In the genomic region with DNA sequence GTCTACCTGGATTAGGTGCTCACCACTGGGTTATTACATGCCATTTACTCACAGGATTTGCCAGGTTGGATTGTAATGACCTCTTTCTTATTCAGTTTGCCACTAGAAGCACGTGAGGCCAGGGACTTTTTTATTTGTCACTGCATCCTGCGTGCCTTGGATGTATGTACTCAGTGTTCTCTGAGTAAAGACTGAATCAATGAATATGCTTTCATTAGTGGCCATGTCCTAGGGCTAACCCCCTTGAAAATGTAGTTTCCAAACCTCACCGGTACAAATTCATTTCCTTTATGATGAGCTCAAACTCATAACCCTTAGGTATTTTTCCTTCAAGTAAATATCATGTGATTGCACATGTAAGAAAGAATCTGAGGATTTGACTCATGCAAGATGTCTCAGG, we compare ENCODE assay signal across 31 cellular contexts. TPM values are rescaled to one million over a fixed set of nuclear protein-coding genes. Genes with fewer than 3 reads are reported as not detected.
"Had no signal": no experiment of that assay in that cellular context is flagged by ENCODE, and none has a peak within 500 bp of the region (broad histone marks: within the 10 kb centered on the region; RNA-seq: fewer than 3 reads in every experiment).

No MANE protein-coding gene starts in this region.

- FAIRE-seq: astrocyte, K562, TTC549 had no signal

- H3K4me3 ChIP-seq: K562 had no signal

- DNase-seq: activated B cell treated with CpG ODN at 0.5 μM for 24 hours; activated CD4-positive, alpha-beta memory T cell treated with anti-CD3 and anti-CD28 coated beads for 36 hours; activated CD4-positive, alpha-beta T cell treated with anti-CD3 and anti-CD28 coated beads for 1 hour; activated CD4-positive, alpha-beta T cell treated with anti-CD3 and anti-CD28 coated beads, Interleukin-2, amount 10 ng/mL, durations not matched to agents 24 days and 14 days; activated CD8-positive, alpha-beta memory T cell treated with anti-CD3 and anti-CD28 coated beads for 24 hours; activated gamma-delta T cell; activated naive CD4-positive, alpha-beta T cell treated with anti-CD3 and anti-CD28 coated beads for 36 hours; activated T-cell treated with anti-CD3 and anti-CD28 coated beads, Interleukin-2, amount 50 U/mL, for 4 hours; amygdala; caudate nucleus; Karpas-422; NCI-H146; NCI-H2029; NCI-H2107; NCI-H2171 treated with DMSO at 0.1 percent for 48 hours; NCI-H226; NCI-H526; NCI-H82; SHP77 treated with DMSO at 0.1 percent for 48 hours; T-cell; T-helper 2 cell; T1000 had no signal

- H3K27me3 Mint-ChIP-seq: activated B cell treated with CpG ODN at 0.5 μM for 24 hours; activated CD4-positive, alpha-beta memory T cell treated with anti-CD3 and anti-CD28 coated beads for 36 hours; activated CD4-positive, alpha-beta T cell treated with anti-CD3 and anti-CD28 coated beads, Interleukin-2, amount 10 ng/mL, durations not matched to agents 24 days and 14 days; activated naive CD8-positive, alpha-beta T cell; T-cell had no signal

- H3K9me3 Mint-ChIP-seq: activated B cell treated with CpG ODN at 0.5 μM for 24 hours; activated CD4-positive, alpha-beta memory T cell treated with anti-CD3 and anti-CD28 coated beads for 36 hours; activated CD4-positive, alpha-beta T cell treated with anti-CD3 and anti-CD28 coated beads, Interleukin-2, amount 10 ng/mL, durations not matched to agents 24 days and 14 days; activated naive CD4-positive, alpha-beta T cell treated with anti-CD3 and anti-CD28 coated beads for 36 hours; activated T-cell treated with anti-CD3 and anti-CD28 coated beads, Interleukin-2, amount 50 U/mL, for 4 hours had no signal

- H3K27ac Mint-ChIP-seq: activated B cell treated with CpG ODN at 0.5 μM for 24 hours; activated CD4-positive, alpha-beta memory T cell treated with anti-CD3 and anti-CD28 coated beads for 36 hours; activated CD4-positive, alpha-beta T cell treated with anti-CD3 and anti-CD28 coated beads, Interleukin-2, amount 10 ng/mL, durations not matched to agents 24 days and 14 days; activated naive CD4-positive, alpha-beta T cell treated with anti-CD3 and anti-CD28 coated beads for 36 hours; activated naive CD8-positive, alpha-beta T cell; brain; T-cell had no signal

- H3K4me1 Mint-ChIP-seq: activated B cell treated with CpG ODN at 0.5 μM for 24 hours; activated CD4-positive, alpha-beta T cell treated with anti-CD3 and anti-CD28 coated beads, Interleukin-2, amount 10 ng/mL, durations not matched to agents 24 days and 14 days; brain; T-cell had no signal

- ATAC-seq: activated T-cell treated with anti-CD3 and anti-CD28 coated beads, Interleukin-2, amount 50 U/mL, for 4 hours; K562; Panc1; T-cell had no signal

- H3K36me3 Mint-ChIP-seq: activated CD4-positive, alpha-beta memory T cell treated with anti-CD3 and anti-CD28 coated beads for 36 hours; activated naive CD8-positive, alpha-beta T cell; brain; T-cell had no signal

- H3K4me3 Mint-ChIP-seq: activated B cell treated with CpG ODN at 0.5 μM for 24 hours; activated CD4-positive, alpha-beta memory T cell treated with anti-CD3 and anti-CD28 coated beads for 36 hours; activated CD4-positive, alpha-beta T cell treated with anti-CD3 and anti-CD28 coated beads, Interleukin-2, amount 10 ng/mL, durations not matched to agents 24 days and 14 days; activated naive CD4-positive, alpha-beta T cell treated with anti-CD3 and anti-CD28 coated beads for 36 hours; activated naive CD8-positive, alpha-beta T cell; activated T-cell treated with anti-CD3 and anti-CD28 coated beads, Interleukin-2, amount 50 U/mL, for 4 hours; brain; T-cell had no signal

RNA-seq across cellular contexts. Expression of a gene that starts 1.3 kb away (rescaled TPM):
- total RNA-seq: activated B cell treated with CpG ODN at 0.5 μM for 24 hours; activated CD4-positive, alpha-beta memory T cell treated with anti-CD3 and anti-CD28 coated beads for 36 hours; activated CD4-positive, alpha-beta T cell treated with anti-CD3 and anti-CD28 coated beads, Interleukin-2, amount 10 ng/mL, durations not matched to agents 24 days and 14 days; activated naive CD4-positive, alpha-beta T cell treated with anti-CD3 and anti-CD28 coated beads for 36 hours; activated T-cell treated with anti-CD3 and anti-CD28 coated beads, Interleukin-2, amount 50 U/mL, for 4 hours; K562; NCI-H460; OCI-LY7; SK-MEL-5; T-cell had no signal
- polyA plus RNA-seq: K562 had no signal
